Comparison of ENCODE assay signal across 8 cellular contexts in the genomic region with DNA sequence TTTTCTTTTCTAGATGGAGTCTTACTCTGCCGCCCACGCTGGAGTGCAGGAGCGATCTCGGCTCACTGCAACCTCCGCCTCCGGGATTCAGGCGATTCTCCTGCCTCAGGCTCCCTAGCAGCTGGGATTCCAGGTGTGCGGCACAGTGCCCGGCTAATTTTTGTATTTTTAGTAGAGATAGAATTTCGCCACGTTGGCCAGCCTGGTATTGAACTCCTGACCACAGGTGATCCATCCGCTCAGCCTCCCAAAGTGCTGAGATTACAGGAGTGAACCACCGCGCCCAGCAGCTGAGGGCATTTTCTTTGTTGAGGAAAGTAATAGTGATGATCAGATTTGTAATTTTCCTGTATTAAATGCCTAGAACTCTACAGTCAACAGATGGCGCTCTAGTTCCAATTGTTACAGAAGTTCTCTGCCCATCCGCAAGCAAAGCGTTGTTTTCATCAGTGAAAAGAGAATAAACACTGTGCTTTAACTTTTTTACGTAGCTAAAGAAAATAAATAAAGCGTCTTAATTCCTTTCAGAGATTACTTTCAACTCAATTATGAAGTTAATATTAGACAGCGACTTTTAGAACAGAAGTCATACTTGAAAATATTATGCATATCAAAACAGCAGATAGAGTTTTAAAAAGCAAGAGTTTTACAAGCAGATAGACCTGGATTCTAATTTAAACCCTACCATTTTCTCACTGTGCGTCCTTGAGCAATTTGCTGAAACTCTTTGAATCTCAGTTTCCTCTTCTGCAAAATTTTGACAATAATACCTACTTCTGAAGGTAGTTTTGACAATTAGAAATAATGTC.
DNase-seq lines count a peak whose midpoint lies in the region; ATAC-seq, FAIRE-seq and TF ChIP-seq lines count a peak whose summit lies in the region.

No MANE protein-coding gene starts in this region.

- FAIRE-seq in RCC 7860 (lab: Jason Lieb, UNC) (peak; percentile 69), bronchial epithelial cell (lab: Jason Lieb, UNC) (no peak)

- no peak overlapping the region for H3K4me3 ChIP-seq in bronchial epithelial cell (ENCODE audit: low read depth, low read length)

- H3K27me3 ChIP-seq in bronchial epithelial cell (ENCODE audit: control insufficient read depth, insufficient read depth, low read length), result no peaks in the 10 kb centered on the region

- H3K36me3 ChIP-seq in bronchial epithelial cell (ENCODE audit: control insufficient read depth, insufficient read depth, low read length), result no peaks in the 10 kb centered on the region

- peak; percentile 35 for DNase-seq in COLO829 (ENCODE audit: low spot score)
- peak; percentile 77 for DNase-seq in M059J (ENCODE audit: low read depth)
- peak; percentile 46 for DNase-seq in RCC 7860 (ENCODE audit: low spot score)
- peak; percentile 73 for DNase-seq in bronchial epithelial cell (ENCODE audit: low read depth)
- DNase-seq in iris pigment epithelial cell (ENCODE audit: low read depth), result peak; percentile 77
- peak; percentile 35 for DNase-seq in stimulated activated CD8-positive, alpha-beta memory T cell treated with anti-CD3 and anti-CD28 coated beads, Interleukin-4, amount 100 ng/mL, for 48 hours

- ATAC-seq in GM19043 (IDR thresholded peaks at IDR 0.05; ENCODE audit: low read depth, unreplicated experiment) (peak; percentile 40), GM19467 (IDR thresholded peaks at IDR 0.05; ENCODE audit: unreplicated experiment) (no peak)

- TF ChIP-seq CTCF in bronchial epithelial cell (IDR thresholded peaks at IDR 0.05; ENCODE audit: insufficient read depth, low read length, severe bottlenecking), result peak; percentile 65
